19 cellular contexts compared by ENCODE assay signal in genomic region chr6:136412410-136412809, GRCh38.
"Had no signal": no experiment of that assay in that cellular context is flagged by ENCODE, and none has a peak within 500 bp of the region (broad histone marks: within the 10 kb centered on the region; RNA-seq: fewer than 3 reads in every experiment).

No MANE protein-coding gene starts in this region.

- H3K9me3 Mint-ChIP-seq: mesothelial cell of epicardium, naive B cell had no signal

- ATAC-seq: foreskin keratinocyte, gastroesophageal sphincter, heart left ventricle, left cardiac atrium, left lung, left ventricle myocardium superior, lower lobe of right lung had no signal

- H3K27me3 Mint-ChIP-seq: naive B cell had no signal

- H3K27ac Mint-ChIP-seq: mesothelial cell of epicardium had no signal

- H3K4me3 Mint-ChIP-seq: mesothelial cell of epicardium, naive B cell had no signal

- H3K9me3 ChIP-seq: esophagus muscularis mucosa, gastroesophageal sphincter, heart left ventricle, left lung, lower lobe of right lung, mucosa of descending colon had no signal

- H3K79me2 ChIP-seq: hepatocyte had no signal

- H3K36me3 Mint-ChIP-seq: naive B cell had no signal

- H3K4me2 ChIP-seq: hepatocyte had no signal

- H2AFZ ChIP-seq: hepatocyte had no signal

- DNase-seq: dermis blood vessel endothelial cell; dorsolateral prefrontal cortex; effector CD4-positive, alpha-beta T cell; effector memory CD4-positive, alpha-beta T cell; foreskin keratinocyte; heart left ventricle; hypothalamus; left cardiac atrium; left lung; left ventricle myocardium superior; lower lobe of right lung; mesenchymal stem cell; naive B cell had no signal

- H3K4me3 ChIP-seq: coronary artery, dorsolateral prefrontal cortex, esophagus muscularis mucosa, gastroesophageal sphincter, heart left ventricle, hepatocyte, left lung, lower lobe of right lung, mucosa of descending colon had no signal

- H3K27me3 ChIP-seq: dorsolateral prefrontal cortex, esophagus muscularis mucosa, foreskin keratinocyte, gastroesophageal sphincter, heart left ventricle, hepatocyte, left lung had no signal

- H3K27ac ChIP-seq: coronary artery, esophagus muscularis mucosa, foreskin keratinocyte, gastroesophageal sphincter, heart left ventricle, hepatocyte, left lung, lower lobe of right lung had no signal

- H3K4me1 ChIP-seq: esophagus muscularis mucosa, gastroesophageal sphincter had no signal

- H3K36me3 ChIP-seq: esophagus muscularis mucosa, gastroesophageal sphincter, heart left ventricle, left lung, lower lobe of right lung had no signal
